In genomic region chr11:118882489-118882888, GRCh38 we compare ENCODE assay signal across 17 cellular contexts. TPM values are rescaled to one million over a fixed set of nuclear protein-coding genes. Genes with fewer than 3 reads are reported as not detected.
DNase-seq lines count a peak whose midpoint lies in the region; ATAC-seq and TF ChIP-seq lines count a peak whose summit lies in the region.
"Had no signal": no experiment of that assay in that cellular context is flagged by ENCODE, and none has a peak within 500 bp of the region (broad histone marks: within the 10 kb centered on the region; RNA-seq: fewer than 3 reads in every experiment).

No MANE protein-coding gene starts in this region.

- DNase-seq in natural killer cell treated with Interleukin-12 subunit alpha and Interleukin-12 subunit beta and Interleukin-15 and Interleukin-18, amount 100 ng/mL, for 72 hours (ENCODE audit: low spot score): peak; percentile 0
- DNase-seq in natural killer cell (no peak), NOMO-1 treated with DMSO at 0.1 percent for 48 hours (lab: John Stamatoyannopoulos, UW; ENCODE audit: unreplicated experiment) (peak; percentile 70), tibial artery (no peak), ecto neural progenitor cell (ENCODE audit: low spot score) (no peak), NCI-H187 treated with DMSO at 0.1 percent for 48 hours (lab: John Stamatoyannopoulos, UW) (no peak)
- DNase-seq in activated T-helper 2 cell treated with anti-CD3 and anti-CD28 coated beads, Interferon-gamma antibody, Interleukin-2, Interleukin-4, amounts not matched to agents 10 μg/mL and 5 μg/mL and 100 μg/mL, durations not matched to agents 14 hours and 24 hours and 36 hours (ENCODE audit: low spot score): no peak
- DNase-seq: mesendoderm, NCI-H146, NCI-H524 treated with DMSO at 0.1 percent for 48 hours, ovary, Right ventricle myocardium superior had no signal

- peak overlapping the region; percentile 70 to 90 for H3K27ac Mint-ChIP-seq in natural killer cell treated with Interleukin-12 subunit alpha and Interleukin-12 subunit beta and Interleukin-15 and Interleukin-18, amount 100 ng/mL, for 72 hours
- no peak overlapping the region for H3K27ac Mint-ChIP-seq in natural killer cell
- H3K27ac Mint-ChIP-seq in activated T-helper 2 cell treated with anti-CD3 and anti-CD28 coated beads, Interferon-gamma antibody, Interleukin-2, Interleukin-4, amounts not matched to agents 10 μg/mL and 5 μg/mL and 100 μg/mL, durations not matched to agents 14 hours and 24 hours and 36 hours: peak overlapping the region; percentile 86

- H3K27ac ChIP-seq in tibial artery: peak overlapping the region; percentile 46 to 94
- H3K27ac ChIP-seq: ovary had no signal

- intact Hi-C loops in natural killer cell (cut with micrococcal nuclease): no loop called here
- intact Hi-C loops in activated T-helper 2 cell treated with anti-CD3 and anti-CD28 coated beads, Interferon-gamma antibody, Interleukin-2, Interleukin-4, amounts not matched to agents 10 μg/mL and 5 μg/mL and 100 μg/mL, durations not matched to agents 14 hours and 24 hours and 36 hours (cut with micrococcal nuclease): loop anchor here (1.0 to 2.0 kb wide), 4 partner anchors 12 to 90 kb away; no protein-coding TSS in a partner anchor
- intact Hi-C loops in tibial artery (cut with DNase I; ENCODE audit: low total_unique reads): no loop called here

- peaks cover 33 to 38% of the 10 kb centered on the region in 2 donors for H3K4me1 Mint-ChIP-seq in natural killer cell treated with Interleukin-12 subunit alpha and Interleukin-12 subunit beta and Interleukin-15 and Interleukin-18, amount 100 ng/mL, for 72 hours (ENCODE audit: low read depth in 2 of 2)
- H3K4me1 Mint-ChIP-seq in natural killer cell: peaks cover 11 to 32% of the 10 kb centered on the region in 2 donors
- H3K4me1 Mint-ChIP-seq in activated T-helper 2 cell treated with anti-CD3 and anti-CD28 coated beads, Interferon-gamma antibody, Interleukin-2, Interleukin-4, amounts not matched to agents 10 μg/mL and 5 μg/mL and 100 μg/mL, durations not matched to agents 14 hours and 24 hours and 36 hours (ENCODE audit: low read depth): peaks cover 69% of the 10 kb centered on the region

- peaks cover 0 to 54% (median 10%) of the 10 kb centered on the region in 4 donors for H3K4me1 ChIP-seq in tibial artery

- H3K36me3 Mint-ChIP-seq in natural killer cell treated with Interleukin-12 subunit alpha and Interleukin-12 subunit beta and Interleukin-15 and Interleukin-18, amount 100 ng/mL, for 72 hours: no peaks in the 10 kb centered on the region
- H3K36me3 Mint-ChIP-seq in natural killer cell: no peaks in the 10 kb centered on the region
- H3K36me3 Mint-ChIP-seq in activated T-helper 2 cell treated with anti-CD3 and anti-CD28 coated beads, Interferon-gamma antibody, Interleukin-2, Interleukin-4, amounts not matched to agents 10 μg/mL and 5 μg/mL and 100 μg/mL, durations not matched to agents 14 hours and 24 hours and 36 hours (ENCODE audit: low read depth): peaks cover 6% of the 10 kb centered on the region

- no peaks in the 10 kb centered on the region for H3K9me3 Mint-ChIP-seq in natural killer cell treated with Interleukin-12 subunit alpha and Interleukin-12 subunit beta and Interleukin-15 and Interleukin-18, amount 100 ng/mL, for 72 hours
- no peaks in the 10 kb centered on the region for H3K9me3 Mint-ChIP-seq in natural killer cell
- H3K9me3 Mint-ChIP-seq in activated T-helper 2 cell treated with anti-CD3 and anti-CD28 coated beads, Interferon-gamma antibody, Interleukin-2, Interleukin-4, amounts not matched to agents 10 μg/mL and 5 μg/mL and 100 μg/mL, durations not matched to agents 14 hours and 24 hours and 36 hours: no peaks in the 10 kb centered on the region

- no peaks in the 10 kb centered on the region for H3K27me3 ChIP-seq in tibial artery
- H3K27me3 ChIP-seq: ovary had no signal

- peak overlapping the region; percentile 61 for H3K4me3 Mint-ChIP-seq in natural killer cell treated with Interleukin-12 subunit alpha and Interleukin-12 subunit beta and Interleukin-15 and Interleukin-18, amount 100 ng/mL, for 72 hours
- H3K4me3 Mint-ChIP-seq in natural killer cell: no peak overlapping the region
- H3K4me3 Mint-ChIP-seq in activated T-helper 2 cell treated with anti-CD3 and anti-CD28 coated beads, Interferon-gamma antibody, Interleukin-2, Interleukin-4, amounts not matched to agents 10 μg/mL and 5 μg/mL and 100 μg/mL, durations not matched to agents 14 hours and 24 hours and 36 hours (ENCODE audit: low read depth): peak overlapping the region; percentile 79

- no peak overlapping the region for H3K4me3 ChIP-seq in tibial artery
- H3K4me3 ChIP-seq: ovary had no signal

- TF ChIP-seq CTCF in natural killer cell (IDR thresholded peaks at IDR 0.05) (no peak), tibial artery (IDR thresholded peaks at IDR 0.05) (no peak)

- no peaks in the 10 kb centered on the region for H3K9me3 ChIP-seq in tibial artery
- H3K9me3 ChIP-seq: ovary had no signal

- no peaks in the 10 kb centered on the region for H3K36me3 ChIP-seq in tibial artery
- H3K36me3 ChIP-seq: ovary had no signal

- no peak for ATAC-seq in natural killer cell treated with Interleukin-12 subunit alpha and Interleukin-12 subunit beta and Interleukin-15 and Interleukin-18, amount 100 ng/mL, for 72 hours
- no peak for ATAC-seq in natural killer cell
- ATAC-seq in GM18870 (IDR thresholded peaks at IDR 0.05; ENCODE audit: unreplicated experiment): no peak

- H3K27me3 Mint-ChIP-seq in natural killer cell treated with Interleukin-12 subunit alpha and Interleukin-12 subunit beta and Interleukin-15 and Interleukin-18, amount 100 ng/mL, for 72 hours: no peaks in the 10 kb centered on the region
- H3K27me3 Mint-ChIP-seq in natural killer cell (ENCODE audit: low read depth in 2 of 2): no peaks in the 10 kb centered on the region
- H3K27me3 Mint-ChIP-seq in activated T-helper 2 cell treated with anti-CD3 and anti-CD28 coated beads, Interferon-gamma antibody, Interleukin-2, Interleukin-4, amounts not matched to agents 10 μg/mL and 5 μg/mL and 100 μg/mL, durations not matched to agents 14 hours and 24 hours and 36 hours (ENCODE audit: low read depth): no peaks in the 10 kb centered on the region

RNA-seq across cellular contexts. Expression of gene CXCR5, which starts 1.2 kb away (rescaled TPM):
- 1 to 10 TPM; 3.1 to 6.3 TPM for total RNA-seq in natural killer cell treated with Interleukin-12 subunit alpha and Interleukin-12 subunit beta and Interleukin-15 and Interleukin-18, amount 100 ng/mL, for 72 hours
- total RNA-seq in natural killer cell: 1 to 10 TPM in 1 of 3 donors, under 1 TPM in 2; 0.56 to 1.3 (median 0.86) TPM
- 7.5 and 8.1 TPM in 2 replicates for total RNA-seq in activated T-helper 2 cell treated with anti-CD3 and anti-CD28 coated beads, Interferon-gamma antibody, Interleukin-2, Interleukin-4, amounts not matched to agents 10 μg/mL and 5 μg/mL and 100 μg/mL, durations not matched to agents 14 hours and 24 hours and 36 hours
- total RNA-seq: bronchial epithelial cell, glomerular endothelial cell, Right ventricle myocardium superior, skeletal muscle tissue, urinary bladder had no signal

RNA-seq across cellular contexts. Expression of gene BCL9L, which starts 43.2 kb away (rescaled TPM):
- total RNA-seq in natural killer cell treated with Interleukin-12 subunit alpha and Interleukin-12 subunit beta and Interleukin-15 and Interleukin-18, amount 100 ng/mL, for 72 hours: 10 to 100 TPM; 33.5 to 62.2 TPM
- 100 to 1,000 TPM; 221 to 255 (median 234) TPM for total RNA-seq in natural killer cell
- total RNA-seq in activated T-helper 2 cell treated with anti-CD3 and anti-CD28 coated beads, Interferon-gamma antibody, Interleukin-2, Interleukin-4, amounts not matched to agents 10 μg/mL and 5 μg/mL and 100 μg/mL, durations not matched to agents 14 hours and 24 hours and 36 hours: 21.9 and 23.7 TPM in 2 replicates

Comparison
In these comparisons a context has a peak if more than half of its experiments do, and no peak if none do; other contexts are left out.
1. DNase-seq: peak in natural killer cell treated with Interleukin-12 subunit alpha and Interleukin-12 subunit beta and Interleukin-15 and Interleukin-18, amount 100 ng/mL, for 72 hours (single experiment) and NOMO-1 treated with DMSO at 0.1 percent for 48 hours (single experiment); none in natural killer cell (single experiment), activated T-helper 2 cell treated with anti-CD3 and anti-CD28 coated beads, Interferon-gamma antibody, Interleukin-2, Interleukin-4, amounts not matched to agents 10 μg/mL and 5 μg/mL and 100 μg/mL, durations not matched to agents 14 hours and 24 hours and 36 hours (single experiment), tibial artery (0 of 2), ecto neural progenitor cell (single experiment) and NCI-H187 treated with DMSO at 0.1 percent for 48 hours (single experiment).
2. H3K27ac Mint-ChIP-seq: peak in natural killer cell treated with Interleukin-12 subunit alpha and Interleukin-12 subunit beta and Interleukin-15 and Interleukin-18, amount 100 ng/mL, for 72 hours (2 of 2) and activated T-helper 2 cell treated with anti-CD3 and anti-CD28 coated beads, Interferon-gamma antibody, Interleukin-2, Interleukin-4, amounts not matched to agents 10 μg/mL and 5 μg/mL and 100 μg/mL, durations not matched to agents 14 hours and 24 hours and 36 hours (single experiment); none in natural killer cell (0 of 2).